10 cellular contexts compared by ENCODE assay signal in genomic region chr5:5658226-5658625, GRCh38.
A peak's percentile ranks its signal among the peaks of the same experiment; 100 is the strongest.
DNase-seq lines count a peak whose midpoint lies in the region; ATAC-seq and TF ChIP-seq lines count a peak whose summit lies in the region.
"Had no signal": no experiment of that assay in that cellular context is flagged by ENCODE, and none has a peak within 500 bp of the region (broad histone marks: within the 10 kb centered on the region; RNA-seq: fewer than 3 reads in every experiment).

No MANE protein-coding gene starts in this region.

- no peaks in the 10 kb centered on the region for H4K20me1 ChIP-seq in smooth muscle cell (ENCODE audit: low read depth)

- peak overlapping the region; percentile 28 for H2AFZ ChIP-seq in smooth muscle cell (ENCODE audit: low read depth)

- H3K4me3 ChIP-seq in heart left ventricle (peak overlapping the region in 5 of 12 donors; percentile 18 to 37 (median 26)), smooth muscle cell (peak overlapping the region; percentile 27)

- 20 to 28% (median 22%) methylated on average over 4 of the region's 4 CpGs for WGBS in heart left ventricle, 4 donors
- 30% methylated on average over 4 of the region's 4 CpGs for WGBS in smooth muscle cell (ENCODE audit: low lambda C conversion rate)

- intact Hi-C loops in heart left ventricle (cut with DNase I): no loop called here

- no peak for TF ChIP-seq POLR2A in heart left ventricle (IDR thresholded peaks at IDR 0.05)

- H3K4me1 ChIP-seq in heart left ventricle: peaks cover 0 to 17% (median 2%) of the 10 kb centered on the region in 12 donors
- no peaks in the 10 kb centered on the region for H3K4me1 ChIP-seq in smooth muscle cell (ENCODE audit: low read depth)

- H3K27me3 ChIP-seq in heart left ventricle (no peaks in the 10 kb centered on the region), smooth muscle cell (ENCODE audit: low read depth) (no peaks in the 10 kb centered on the region)

- H3K79me2 ChIP-seq in smooth muscle cell (ENCODE audit: low read depth): no peaks in the 10 kb centered on the region

- H3K36me3 ChIP-seq in heart left ventricle (no peaks in the 10 kb centered on the region), smooth muscle cell (ENCODE audit: low read depth) (no peaks in the 10 kb centered on the region)

- peak; percentile 34 for DNase-seq in RPMI8226
- DNase-seq in heart left ventricle: peak in 4 of 5 donors; percentile 45 to 74 (median 56)
- no peak for DNase-seq in smooth muscle cell (lab: John Stamatoyannopoulos, UW; ENCODE audit: unreplicated experiment)
- DNase-seq: activated CD4-positive, alpha-beta T cell treated with anti-CD3 and anti-CD28 coated beads, Interleukin-2, amount 10 ng/mL, durations not matched to agents 24 days and 14 days; DND-41 had no signal

- ATAC-seq in GM19324 (IDR thresholded peaks at IDR 0.05; ENCODE audit: low FRiP score, unreplicated experiment) (peak; percentile 76), heart left ventricle (peak; percentile 91 to 100 (median 98)), HG02973 (IDR thresholded peaks at IDR 0.05; ENCODE audit: unreplicated experiment) (no peak), SK-N-SH treated with all-trans-retinoic acid at 6 μM for 48 hours (no peak), HG03159 (IDR thresholded peaks at IDR 0.05; ENCODE audit: unreplicated experiment) (no peak), HG02763 (IDR thresholded peaks at IDR 0.05; ENCODE audit: unreplicated experiment) (no peak)

- TF ChIP-seq CTCF in heart left ventricle (IDR thresholded peaks at IDR 0.05): no peak
- TF ChIP-seq CTCF in smooth muscle cell (IDR thresholded peaks at IDR 0.05; ENCODE audit: borderline replicate concordance, insufficient read depth, poor library complexity, severe bottlenecking): no peak

- peak overlapping the region; percentile 78 for H3K4me2 ChIP-seq in smooth muscle cell

- H3K27ac ChIP-seq in heart left ventricle: peak overlapping the region in 9 of 12 donors; percentile 13 to 73 (median 62)
- peak overlapping the region; percentile 76 for H3K27ac ChIP-seq in smooth muscle cell (ENCODE audit: low read depth)

- H3K9me3 ChIP-seq in heart left ventricle (no peaks in the 10 kb centered on the region), smooth muscle cell (replicated peaks; ENCODE audit: low read depth) (no peaks in the 10 kb centered on the region)

- no peaks in the 10 kb centered on the region for H3F3A ChIP-seq in smooth muscle cell (ENCODE audit: low read depth)

- no peak overlapping the region for H3K9ac ChIP-seq in smooth muscle cell (ENCODE audit: low read depth)

TF ChIP-seq in SK-N-SH treated with all-trans-retinoic acid at 6 μM for 48 hours, 23 proteins besides CTCF, POLR2A, EP300 and RAD21 (continues in another document):
- TF ChIP-seq ZC3H10 (CRISPR knock-in tag; IDR thresholded peaks at IDR 0.05): no peak
- TF ChIP-seq RARB (CRISPR knock-in tag; IDR thresholded peaks at IDR 0.05): no peak
- TF ChIP-seq ARNTL (CRISPR knock-in tag; IDR thresholded peaks at IDR 0.05; ENCODE audit: borderline replicate concordance, low read depth): no peak
- TF ChIP-seq OSR1 (CRISPR knock-in tag; IDR thresholded peaks at IDR 0.05): no peak
- TF ChIP-seq PATZ1 (CRISPR knock-in tag; IDR thresholded peaks at IDR 0.05; ENCODE audit: borderline replicate concordance): no peak
- TF ChIP-seq ISL1 (CRISPR knock-in tag; IDR thresholded peaks at IDR 0.05): no peak
- TF ChIP-seq ZNF565 (CRISPR knock-in tag; conservative IDR thresholded peaks at IDR 0.05; ENCODE audit: low read depth): no peak
- TF ChIP-seq BACH2 (CRISPR knock-in tag; IDR thresholded peaks at IDR 0.05; ENCODE audit: borderline replicate concordance): no peak
- no peak for TF ChIP-seq ZNF8 (CRISPR knock-in tag; IDR thresholded peaks at IDR 0.05)
- no peak for TF ChIP-seq GLIS3 (CRISPR knock-in tag; IDR thresholded peaks at IDR 0.05)
- no peak for TF ChIP-seq TSHZ2 (CRISPR knock-in tag; IDR thresholded peaks at IDR 0.05)
- TF ChIP-seq CREB5 (CRISPR knock-in tag; IDR thresholded peaks at IDR 0.05; ENCODE audit: low read depth): no peak
- no peak for TF ChIP-seq POU6F1 (CRISPR knock-in tag; IDR thresholded peaks at IDR 0.05; ENCODE audit: borderline replicate concordance, low read depth)
- no peak for TF ChIP-seq TOX (CRISPR knock-in tag; IDR thresholded peaks at IDR 0.05; ENCODE audit: borderline replicate concordance)
- no peak for TF ChIP-seq CSDC2 (CRISPR knock-in tag; IDR thresholded peaks at IDR 0.05)
- TF ChIP-seq ESRRG (CRISPR knock-in tag; IDR thresholded peaks at IDR 0.05): no peak
- no peak for TF ChIP-seq SNAI2 (CRISPR knock-in tag; IDR thresholded peaks at IDR 0.05)
- TF ChIP-seq TCF4 (CRISPR knock-in tag; IDR thresholded peaks at IDR 0.05; ENCODE audit: borderline replicate concordance): no peak
- no peak for TF ChIP-seq PPARA (CRISPR knock-in tag; IDR thresholded peaks at IDR 0.05; ENCODE audit: borderline replicate concordance)

Comparison
In these comparisons a context has a peak if more than half of its experiments do, and no peak if none do; other contexts are left out.
1. ATAC-seq: peak in GM19324 (single experiment) and heart left ventricle (4 of 4); none in HG02973 (single experiment), SK-N-SH treated with all-trans-retinoic acid at 6 μM for 48 hours (single experiment), HG03159 (single experiment) and HG02763 (single experiment).